ENCODE assay signal across 8 cellular contexts in the genomic region with DNA sequence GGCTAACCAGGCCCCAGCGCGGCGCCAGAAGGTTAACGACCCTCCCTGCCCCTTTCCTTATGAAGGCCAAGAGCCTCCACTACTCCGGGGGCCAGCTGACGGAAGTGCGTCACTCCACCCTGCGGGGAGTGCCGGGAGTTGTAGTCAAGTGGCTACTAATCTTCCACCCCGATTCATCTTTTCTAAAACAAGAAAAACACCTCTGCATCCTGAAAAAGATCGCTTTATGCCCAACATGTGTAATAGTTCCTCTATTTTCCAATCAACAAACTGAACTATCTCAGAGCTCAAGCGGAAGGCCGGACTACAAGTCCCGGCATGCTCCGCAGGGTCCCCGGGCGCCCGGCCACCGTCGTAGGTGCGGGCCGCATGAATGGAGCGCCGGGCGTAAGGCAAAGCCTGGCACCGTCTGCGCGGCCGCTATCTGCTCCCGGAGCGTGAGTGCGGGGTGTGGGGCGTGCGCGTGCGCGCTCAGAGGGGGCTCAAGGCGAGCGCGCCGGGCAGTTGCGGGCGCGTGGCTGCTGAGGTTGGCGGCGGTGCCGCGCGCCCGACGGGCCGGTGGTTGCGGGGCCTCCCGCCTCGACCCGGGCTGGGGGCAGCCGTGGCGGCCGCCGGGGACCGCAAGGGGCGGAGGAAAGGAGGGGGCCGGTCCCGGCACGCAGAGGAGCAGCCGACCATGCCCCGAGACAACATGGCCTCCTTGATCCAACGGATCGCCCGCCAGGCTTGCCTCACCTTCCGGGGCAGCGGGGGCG. TPM values are rescaled to one million over a fixed set of nuclear protein-coding genes. Genes with fewer than 3 reads are reported as not detected.
A peak's percentile ranks its signal among the peaks of the same experiment; 100 is the strongest.
DNase-seq lines count a peak whose midpoint lies in the region.

A gene (plus strand): TSS at position 337 of the 755 bp plus-strand sequence. CDS start 340 bp downstream, at position 677.

- H3K27ac Mint-ChIP-seq in activated naive CD4-positive, alpha-beta T cell treated with anti-CD3 and anti-CD28 coated beads, Interleukin-2, amount 50 U/mL, for 24 hours: peak within 1 kb of the TSS; percentile 100

- H3K9ac ChIP-seq in SK-N-MC (ENCODE audit: insufficient read length): peak within 1 kb of the TSS; percentile 92

- H3K27ac ChIP-seq in SK-N-MC (peak within 1 kb of the TSS; percentile 95), thymus (ENCODE audit: low read depth) (peak within 1 kb of the TSS; percentile 90)

- H3K36me3 Mint-ChIP-seq in activated naive CD4-positive, alpha-beta T cell treated with anti-CD3 and anti-CD28 coated beads, Interleukin-2, amount 50 U/mL, for 24 hours: peaks cover 23% of the 10 kb centered on the region

- WGBS in thymus: under 1% methylated on average over 73 of the region's 73 CpGs

- no peaks in the 10 kb centered on the region for H3K9me3 Mint-ChIP-seq in activated naive CD4-positive, alpha-beta T cell treated with anti-CD3 and anti-CD28 coated beads, Interleukin-2, amount 50 U/mL, for 24 hours

- peaks cover 8% of the 10 kb centered on the region; the same call in 1 of the 2 replicates for H3K36me3 ChIP-seq in HAP-1 (replicated peaks)
- peaks cover 8% of the 10 kb centered on the region; the same call in 1 of the 2 replicates for H3K36me3 ChIP-seq in MG63
- H3K36me3 ChIP-seq in SK-N-MC (ENCODE audit: insufficient read depth, low read length): no peaks in the 10 kb centered on the region
- no peaks in the 10 kb centered on the region for H3K36me3 ChIP-seq in thymus (ENCODE audit: control insufficient read depth, insufficient read depth)

- no peaks in the 10 kb centered on the region for H3K27me3 Mint-ChIP-seq in activated naive CD4-positive, alpha-beta T cell treated with anti-CD3 and anti-CD28 coated beads, Interleukin-2, amount 50 U/mL, for 24 hours

- H3K4me1 Mint-ChIP-seq in activated naive CD4-positive, alpha-beta T cell treated with anti-CD3 and anti-CD28 coated beads, Interleukin-2, amount 50 U/mL, for 24 hours: peaks cover 39% of the 10 kb centered on the region

- H3K9me3 ChIP-seq in HAP-1 (no peaks in the 10 kb centered on the region), MG63 (no peaks in the 10 kb centered on the region), SK-N-MC (ENCODE audit: low read depth, low read length) (no peaks in the 10 kb centered on the region), thymus (ENCODE audit: control insufficient read depth) (no peaks in the 10 kb centered on the region)

- H3K4me1 ChIP-seq in HAP-1 (peaks cover 24% of the 10 kb centered on the region), thymus (ENCODE audit: control insufficient read depth, insufficient read depth, low read length) (peaks cover 13% of the 10 kb centered on the region)

- H3K4me3 ChIP-seq in HAP-1: peak within 1 kb of the TSS; percentile 63
- H3K4me3 ChIP-seq in MG63: peak within 1 kb of the TSS; percentile 64
- H3K4me3 ChIP-seq in SK-N-MC: peak within 1 kb of the TSS; percentile 82
- H3K4me3 ChIP-seq in thymus (ENCODE audit: low read length): peak within 1 kb of the TSS; percentile 97

- peak within 1 kb of the TSS; percentile 99 for H3K4me3 Mint-ChIP-seq in activated naive CD4-positive, alpha-beta T cell treated with anti-CD3 and anti-CD28 coated beads, Interleukin-2, amount 50 U/mL, for 24 hours

- no peaks in the 10 kb centered on the region for H3K27me3 ChIP-seq in HAP-1 (ENCODE audit: low read depth)
- H3K27me3 ChIP-seq in MG63: no peaks in the 10 kb centered on the region
- peaks cover 2% of the 10 kb centered on the region for H3K27me3 ChIP-seq in thymus (ENCODE audit: control insufficient read depth, insufficient read depth)

- in situ Hi-C loops in HAP-1 (cut with MboI; ENCODE audit: low sequenced_read_pairs): no loop called here

- DNase-seq in GF-D8 (lab: John Stamatoyannopoulos, UW) (peak; percentile 52), HAP-1 (ENCODE audit: low spot score in 2 of 2) (peak; percentile 67 to 86), MG63 (peak; percentile 87), SK-N-MC (ENCODE audit: low read depth, low spot score) (peak; percentile 32), germinal center (ENCODE audit: low spot score) (peak; percentile 87), nucleus accumbens (lab: John Stamatoyannopoulos, UW) (peak; percentile 31 to 94 (median 88))

RNA-seq across cellular contexts. Expression of the gene that starts here (rescaled TPM):
- 20.2 and 20.8 TPM in 2 replicates for total RNA-seq in MG63 (2014; rRNA removed; shearing (Covaris generic); ENCODE audit: low replicate concordance)
- 13.5 TPM for polyA plus RNA-seq in thymus

Comparison
In these comparisons a context has a peak if more than half of its experiments do, and no peak if none do; other contexts are left out.
1. Peak in every context shown above with its lines: DNase-seq, H3K4me3 ChIP-seq and H3K27ac ChIP-seq.
2. DNase-seq: peak in every context shown above with its lines; median percentile 88 in nucleus accumbens; 87 in MG63; 87 in germinal center; 76 in HAP-1; 52 in GF-D8; 32 in SK-N-MC.